Comparison of ENCODE assay signal across 33 cellular contexts in genomic region chr7:90669492-90669891, GRCh38.
DNase-seq lines count a peak whose midpoint lies in the region; ATAC-seq and TF ChIP-seq lines count a peak whose summit lies in the region.
"Had no signal": no experiment of that assay in that cellular context is flagged by ENCODE, and none has a peak within 500 bp of the region (broad histone marks: within the 10 kb centered on the region; RNA-seq: fewer than 3 reads in every experiment).

No MANE protein-coding gene starts in this region.

- intact Hi-C loops in Right ventricle myocardium superior (cut with DNase I) (no loop called here), left cardiac atrium (cut with DNase I) (no loop called here), spleen (cut with DNase I; ENCODE audit: low total_unique reads) (no loop called here)

- no peaks in the 10 kb centered on the region for H3K36me3 Mint-ChIP-seq in stimulated activated memory B cell treated with anti-CD40 and anti-IgM and Interleukin-4, amounts not matched to agents 10 μg/mL and 1 μg/mL and 100 μg/mL, for 72 hours

- no peaks in the 10 kb centered on the region for H3K27me3 ChIP-seq in spleen (replicated peaks in 1 of 7)
- H3K27me3 ChIP-seq: left lung, neutrophil, sigmoid colon, testis, vagina had no signal

- TF ChIP-seq POLR2A in spleen (IDR thresholded peaks at IDR 0.05): no peak

- no peak overlapping the region for H3K4me3 Mint-ChIP-seq in stimulated activated memory B cell treated with anti-CD40 and anti-IgM and Interleukin-4, amounts not matched to agents 10 μg/mL and 1 μg/mL and 100 μg/mL, for 72 hours
- H3K4me3 Mint-ChIP-seq: activated CD4-positive, alpha-beta T cell treated with anti-CD3 and anti-CD28 coated beads, Interleukin-2, amount 10 ng/mL, durations not matched to agents 24 days and 14 days; brain; CD14-positive monocyte; HFFc6 had no signal

- DNase-seq in Right ventricle myocardium superior (no peak), left cardiac atrium (no peak), amygdala (lab: John Stamatoyannopoulos, UW) (no peak), spleen (no peak), NCI-H2107 treated with DMSO at 0.1 percent for 48 hours (lab: John Stamatoyannopoulos, UW; ENCODE audit: unreplicated experiment) (no peak)
- DNase-seq: activated CD4-positive, alpha-beta T cell treated with anti-CD3 and anti-CD28 coated beads, Interleukin-2, amount 10 ng/mL, durations not matched to agents 24 days and 14 days; activated naive CD4-positive, alpha-beta T cell; activated T-cell treated with anti-CD3 and anti-CD28 coated beads, Interleukin-2, amount 50 U/mL, for 48 hours; Calu3; DND-41; GOT3; HFFc6; left lung; NCI-H1048; NCI-H1694; NCI-H2171 treated with DMSO at 0.1 percent for 48 hours; NCI-H510A treated with DMSO at 0.1 percent for 48 hours; PC-3; sigmoid colon; stimulated activated CD4-positive, alpha-beta T cell treated with anti-CD3 and anti-CD28 coated beads, Interleukin-15, amount 100 ng/mL, for 24 hours; stimulated activated naive CD8-positive, alpha-beta T cell treated with anti-CD3 and anti-CD28 coated beads, Interleukin-15, Interleukin-2, amounts not matched to agents 100 U/mL and 50 U/mL, for 24 hours; testis had no signal

- ATAC-seq in Right ventricle myocardium superior (ENCODE audit: poor library complexity) (peak; percentile 45), left cardiac atrium (no peak), GM21786 (IDR thresholded peaks at IDR 0.05; ENCODE audit: unreplicated experiment) (peak; percentile 43), HG03442 (IDR thresholded peaks at IDR 0.05; ENCODE audit: unreplicated experiment) (peak; percentile 42)
- no peak for ATAC-seq in stimulated activated memory B cell treated with anti-CD40 and anti-IgM and Interleukin-4, amounts not matched to agents 10 μg/mL and 1 μg/mL and 100 μg/mL, for 72 hours
- ATAC-seq: HepG2; left lung; PC-3; Right ventricle myocardium inferior; stimulated activated naive CD8-positive, alpha-beta T cell treated with anti-CD3 and anti-CD28 coated beads, Interleukin-15, Interleukin-2, amounts not matched to agents 100 U/mL and 50 U/mL, for 24 hours had no signal

- no peaks in the 10 kb centered on the region for H3K9me3 Mint-ChIP-seq in stimulated activated memory B cell treated with anti-CD40 and anti-IgM and Interleukin-4, amounts not matched to agents 10 μg/mL and 1 μg/mL and 100 μg/mL, for 72 hours
- H3K9me3 Mint-ChIP-seq: activated CD4-positive, alpha-beta T cell treated with anti-CD3 and anti-CD28 coated beads, Interleukin-2, amount 10 ng/mL, durations not matched to agents 24 days and 14 days; HFFc6 had no signal

- H3K27ac ChIP-seq in spleen: no peak overlapping the region
- H3K27ac ChIP-seq: 22Rv1, left lung, neutrophil, sigmoid colon, testis, vagina had no signal

- peaks cover 25% of the 10 kb centered on the region for H3K4me1 Mint-ChIP-seq in stimulated activated memory B cell treated with anti-CD40 and anti-IgM and Interleukin-4, amounts not matched to agents 10 μg/mL and 1 μg/mL and 100 μg/mL, for 72 hours
- H3K4me1 Mint-ChIP-seq: activated CD4-positive, alpha-beta T cell treated with anti-CD3 and anti-CD28 coated beads, Interleukin-2, amount 10 ng/mL, durations not matched to agents 24 days and 14 days had no signal

- 52 to 69% (median 65%) methylated on average over 1 of the region's 1 CpG for whole genome bisulfite sequencing in spleen, 5 donors

- H3K27me3 Mint-ChIP-seq in stimulated activated memory B cell treated with anti-CD40 and anti-IgM and Interleukin-4, amounts not matched to agents 10 μg/mL and 1 μg/mL and 100 μg/mL, for 72 hours: no peaks in the 10 kb centered on the region
- H3K27me3 Mint-ChIP-seq: activated CD4-positive, alpha-beta T cell treated with anti-CD3 and anti-CD28 coated beads, Interleukin-2, amount 10 ng/mL, durations not matched to agents 24 days and 14 days; brain; progenitor cell of endocrine pancreas had no signal

- H3K36me3 ChIP-seq in spleen: no peaks in the 10 kb centered on the region
- H3K36me3 ChIP-seq: left lung, neutrophil, sigmoid colon, vagina had no signal

- no peak for TF ChIP-seq CTCF in spleen (IDR thresholded peaks at IDR 0.05 in 8 of 11, conservative IDR thresholded peaks at IDR 0.05 in 3 of 11)

- H3K9me3 ChIP-seq in spleen: no peaks in the 10 kb centered on the region
- H3K9me3 ChIP-seq: left lung, neutrophil, sigmoid colon, testis, vagina had no signal

- no peaks in the 10 kb centered on the region for H3K4me1 ChIP-seq in spleen
- H3K4me1 ChIP-seq: testis had no signal

- peak overlapping the region; percentile 11 for H3K27ac Mint-ChIP-seq in stimulated activated memory B cell treated with anti-CD40 and anti-IgM and Interleukin-4, amounts not matched to agents 10 μg/mL and 1 μg/mL and 100 μg/mL, for 72 hours
- H3K27ac Mint-ChIP-seq: activated CD4-positive, alpha-beta T cell treated with anti-CD3 and anti-CD28 coated beads, Interleukin-2, amount 10 ng/mL, durations not matched to agents 24 days and 14 days; CD14-positive monocyte; HFFc6; progenitor cell of endocrine pancreas had no signal

- H3K4me3 ChIP-seq in spleen: no peak overlapping the region
- H3K4me3 ChIP-seq: left lung, sigmoid colon, testis, vagina had no signal

Comparison
In these comparisons a context has a peak if more than half of its experiments do, and no peak if none do; other contexts are left out.
1. ATAC-seq: peak in Right ventricle myocardium superior (single experiment), GM21786 (single experiment) and HG03442 (single experiment); none in left cardiac atrium (0 of 2) and stimulated activated memory B cell treated with anti-CD40 and anti-IgM and Interleukin-4, amounts not matched to agents 10 μg/mL and 1 μg/mL and 100 μg/mL, for 72 hours (single experiment).